22 cellular contexts compared by ENCODE assay signal in the genomic region with DNA sequence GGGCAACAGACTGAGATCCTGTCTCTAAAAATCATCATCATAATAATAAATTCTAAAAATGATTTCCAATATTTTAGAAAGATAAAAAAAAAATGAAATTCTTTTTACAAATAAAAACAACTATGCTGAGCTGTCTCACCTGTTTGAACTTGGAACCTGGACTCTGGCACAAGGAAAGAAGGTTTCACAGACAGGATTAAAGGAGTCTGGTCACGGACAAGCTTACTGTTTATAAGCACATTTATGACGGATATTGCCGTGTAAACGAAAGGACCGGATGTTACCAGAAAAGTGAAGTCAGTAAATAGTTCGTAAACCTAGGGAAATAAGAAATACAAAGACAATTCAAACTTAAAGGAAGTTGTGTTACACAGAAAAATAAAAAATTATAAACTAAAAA.
"Had no signal": no experiment of that assay in that cellular context is flagged by ENCODE, and none has a peak within 500 bp of the region (broad histone marks: within the 10 kb centered on the region; RNA-seq: fewer than 3 reads in every experiment).

No MANE protein-coding gene starts in this region.

- H3K4me3 ChIP-seq: MG63, SJSA1 had no signal

- H3K9me3 ChIP-seq: MG63, SJSA1, SK-N-SH had no signal

- H3K27me3 ChIP-seq: MG63, SJSA1 had no signal

- DNase-seq: IMR-90, Karpas-422, KG1, MG63, NCI-H1092 treated with DMSO at 0.1 percent for 48 hours, NCI-H1436, NCI-H187, NCI-H2029, NCI-H2081 treated with DMSO at 0.1 percent for 48 hours, NCI-H2171, NCI-H226, NCI-H446, NCI-H510A, NCI-H524 treated with DMSO at 0.1 percent for 48 hours, NCI-H69, NCI-H774, Right ventricle myocardium superior, RPMI8226, SIG-M5, SK-N-SH had no signal

- H3K4me1 ChIP-seq: SJSA1 had no signal

- H3K27ac ChIP-seq: SJSA1 had no signal

- ATAC-seq: HepG2 had no signal

- H3K36me3 ChIP-seq: MG63 had no signal
